ENCODE assay signal across 1 cellular context in genomic region chr12:105983622-105984325, GRCh38.
A peak's percentile ranks its signal among the peaks of the same experiment; 100 is the strongest.
TF ChIP-seq lines count a peak whose summit lies in the region.

No MANE protein-coding gene starts in this region.

TF ChIP-seq in SK-N-SH, 30 proteins besides CTCF, POLR2A, EP300 and RAD21 (continued from another document):
- TF ChIP-seq REST (IDR thresholded peaks at IDR 0.05; ENCODE audit: low read depth, low read length) (no peak), TEAD4 (IDR thresholded peaks at IDR 0.05; ENCODE audit: borderline replicate concordance, insufficient read depth) (no peak), FOXM1 (IDR thresholded peaks at IDR 0.05; ENCODE audit: low read depth) (no peak), MXI1 (IDR thresholded peaks at IDR 0.05; ENCODE audit: low read depth, low read length) (no peak), SMC3 (IDR thresholded peaks at IDR 0.05; ENCODE audit: low read depth, low read length) (no peak), NFIC (IDR thresholded peaks at IDR 0.05; ENCODE audit: borderline replicate concordance) (peak; percentile 28; the same call in 1 of the 2 replicates), PBX3 (IDR thresholded peaks at IDR 0.05) (peak; percentile 41; the same call in 1 of the 2 replicates), JUND (IDR thresholded peaks at IDR 0.05) (peak; percentile 36; the same call in 1 of the 2 replicates), USF2 (IDR thresholded peaks at IDR 0.05; ENCODE audit: borderline replicate concordance, low read depth, low read length) (no peak), FOSL2 (IDR thresholded peaks at IDR 0.05; ENCODE audit: borderline replicate concordance, low read depth) (peak; percentile 18; the same call in 1 of the 2 replicates), ZBTB33 (IDR thresholded peaks at IDR 0.05; ENCODE audit: borderline replicate concordance, low read depth) (no peak)
TF ChIP-seq in SK-N-SH: peak in this region for 6.
